Comparison of ENCODE assay signal across 1 cellular context in genomic region chr17:47229535-47230443, GRCh38.
A peak's percentile ranks its signal among the peaks of the same experiment; 100 is the strongest.
TF ChIP-seq lines count a peak whose summit lies in the region.

No MANE protein-coding gene starts in this region.

TF ChIP-seq in K562, 482 proteins besides CTCF, POLR2A, EP300 and RAD21 (continued from another document and continues in another):
- TF ChIP-seq, protein P1, sequence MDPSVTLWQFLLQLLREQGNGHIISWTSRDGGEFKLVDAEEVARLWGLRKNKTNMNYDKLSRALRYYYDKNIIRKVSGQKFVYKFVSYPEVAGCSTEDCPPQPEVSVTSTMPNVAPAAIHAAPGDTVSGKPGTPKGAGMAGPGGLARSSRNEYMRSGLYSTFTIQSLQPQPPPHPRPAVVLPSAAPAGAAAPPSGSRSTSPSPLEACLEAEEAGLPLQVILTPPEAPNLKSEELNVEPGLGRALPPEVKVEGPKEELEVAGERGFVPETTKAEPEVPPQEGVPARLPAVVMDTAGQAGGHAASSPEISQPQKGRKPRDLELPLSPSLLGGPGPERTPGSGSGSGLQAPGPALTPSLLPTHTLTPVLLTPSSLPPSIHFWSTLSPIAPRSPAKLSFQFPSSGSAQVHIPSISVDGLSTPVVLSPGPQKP (CRISPR knock-in tag; IDR thresholded peaks at IDR 0.05) = no peak
- TF ChIP-seq HOXB6 (CRISPR knock-in tag; IDR thresholded peaks at IDR 0.05; ENCODE audit: borderline replicate concordance) = no peak
- TF ChIP-seq ZNF592 (IDR thresholded peaks at IDR 0.05) = peak; percentile 84
- peak; percentile 92 for TF ChIP-seq CC2D1A (IDR thresholded peaks at IDR 0.05)
- no peak for TF ChIP-seq IRF2 (CRISPR knock-in tag; IDR thresholded peaks at IDR 0.05)
- TF ChIP-seq, protein P2, sequence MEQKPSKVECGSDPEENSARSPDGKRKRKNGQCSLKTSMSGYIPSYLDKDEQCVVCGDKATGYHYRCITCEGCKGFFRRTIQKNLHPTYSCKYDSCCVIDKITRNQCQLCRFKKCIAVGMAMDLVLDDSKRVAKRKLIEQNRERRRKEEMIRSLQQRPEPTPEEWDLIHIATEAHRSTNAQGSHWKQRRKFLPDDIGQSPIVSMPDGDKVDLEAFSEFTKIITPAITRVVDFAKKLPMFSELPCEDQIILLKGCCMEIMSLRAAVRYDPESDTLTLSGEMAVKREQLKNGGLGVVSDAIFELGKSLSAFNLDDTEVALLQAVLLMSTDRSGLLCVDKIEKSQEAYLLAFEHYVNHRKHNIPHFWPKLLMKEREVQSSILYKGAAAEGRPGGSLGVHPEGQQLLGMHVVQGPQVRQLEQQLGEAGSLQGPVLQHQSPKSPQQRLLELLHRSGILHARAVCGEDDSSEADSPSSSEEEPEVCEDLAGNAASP (IDR thresholded peaks at IDR 0.05) = no peak
- TF ChIP-seq ZFP36 (IDR thresholded peaks at IDR 0.05; ENCODE audit: low read depth, low read length, partially characterized antibody) = peak; percentile 7
- TF ChIP-seq SPI1 (IDR thresholded peaks at IDR 0.05; ENCODE audit: borderline replicate concordance, low read depth, low read length) = no peak
- TF ChIP-seq SMARCE1 (IDR thresholded peaks at IDR 0.05) = no peak
- no peak for TF ChIP-seq ZNF764 (CRISPR knock-in tag; IDR thresholded peaks at IDR 0.05; ENCODE audit: low read depth)
- no peak for TF ChIP-seq CREB1 (IDR thresholded peaks at IDR 0.05)
- peak; percentile 24; the same call in 1 of the 2 replicates for TF ChIP-seq CREB1 (CRISPR knock-in tag; IDR thresholded peaks at IDR 0.05)
- no peak for TF ChIP-seq MBD2 (IDR thresholded peaks at IDR 0.05; ENCODE audit: borderline replicate concordance, low read depth)
- TF ChIP-seq, protein P3, sequence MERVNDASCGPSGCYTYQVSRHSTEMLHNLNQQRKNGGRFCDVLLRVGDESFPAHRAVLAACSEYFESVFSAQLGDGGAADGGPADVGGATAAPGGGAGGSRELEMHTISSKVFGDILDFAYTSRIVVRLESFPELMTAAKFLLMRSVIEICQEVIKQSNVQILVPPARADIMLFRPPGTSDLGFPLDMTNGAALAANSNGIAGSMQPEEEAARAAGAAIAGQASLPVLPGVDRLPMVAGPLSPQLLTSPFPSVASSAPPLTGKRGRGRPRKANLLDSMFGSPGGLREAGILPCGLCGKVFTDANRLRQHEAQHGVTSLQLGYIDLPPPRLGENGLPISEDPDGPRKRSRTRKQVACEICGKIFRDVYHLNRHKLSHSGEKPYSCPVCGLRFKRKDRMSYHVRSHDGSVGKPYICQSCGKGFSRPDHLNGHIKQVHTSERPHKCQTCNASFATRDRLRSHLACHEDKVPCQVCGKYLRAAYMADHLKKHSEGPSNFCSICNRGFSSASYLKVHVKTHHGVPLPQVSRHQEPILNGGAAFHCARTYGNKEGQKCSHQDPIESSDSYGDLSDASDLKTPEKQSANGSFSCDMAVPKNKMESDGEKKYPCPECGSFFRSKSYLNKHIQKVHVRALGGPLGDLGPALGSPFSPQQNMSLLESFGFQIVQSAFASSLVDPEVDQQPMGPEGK (CRISPR knock-in tag; IDR thresholded peaks at IDR 0.05; ENCODE audit: borderline replicate concordance) = no peak
- TF ChIP-seq CEBPG (CRISPR knock-in tag; IDR thresholded peaks at IDR 0.05) = peak; percentile 90
- peak; percentile 88 to 91 for TF ChIP-seq CEBPG (tag; conservative IDR thresholded peaks at IDR 0.05 in 1 of 2, IDR thresholded peaks at IDR 0.05 in 1 of 2)
- TF ChIP-seq, protein P4, sequence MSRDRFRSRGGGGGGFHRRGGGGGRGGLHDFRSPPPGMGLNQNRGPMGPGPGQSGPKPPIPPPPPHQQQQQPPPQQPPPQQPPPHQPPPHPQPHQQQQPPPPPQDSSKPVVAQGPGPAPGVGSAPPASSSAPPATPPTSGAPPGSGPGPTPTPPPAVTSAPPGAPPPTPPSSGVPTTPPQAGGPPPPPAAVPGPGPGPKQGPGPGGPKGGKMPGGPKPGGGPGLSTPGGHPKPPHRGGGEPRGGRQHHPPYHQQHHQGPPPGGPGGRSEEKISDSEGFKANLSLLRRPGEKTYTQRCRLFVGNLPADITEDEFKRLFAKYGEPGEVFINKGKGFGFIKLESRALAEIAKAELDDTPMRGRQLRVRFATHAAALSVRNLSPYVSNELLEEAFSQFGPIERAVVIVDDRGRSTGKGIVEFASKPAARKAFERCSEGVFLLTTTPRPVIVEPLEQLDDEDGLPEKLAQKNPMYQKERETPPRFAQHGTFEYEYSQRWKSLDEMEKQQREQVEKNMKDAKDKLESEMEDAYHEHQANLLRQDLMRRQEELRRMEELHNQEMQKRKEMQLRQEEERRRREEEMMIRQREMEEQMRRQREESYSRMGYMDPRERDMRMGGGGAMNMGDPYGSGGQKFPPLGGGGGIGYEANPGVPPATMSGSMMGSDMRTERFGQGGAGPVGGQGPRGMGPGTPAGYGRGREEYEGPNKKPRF (IDR thresholded peaks at IDR 0.05; ENCODE audit: low read depth, low read length) = no peak
- TF ChIP-seq DNMT1 (IDR thresholded peaks at IDR 0.05) = 0 out of 2 replicates have a peak, but pooled peaks have one; percentile 59
- TF ChIP-seq NCOA6 (IDR thresholded peaks at IDR 0.05) = no peak
- 0 out of 2 replicates have a peak, but pooled peaks have one; percentile 27 for TF ChIP-seq CBFB (CRISPR knock-in tag; IDR thresholded peaks at IDR 0.05)
- TF ChIP-seq NONO (IDR thresholded peaks at IDR 0.05; ENCODE audit: low read depth in 2 of 2, low read length in 1 of 2) = no peak
- TF ChIP-seq RB1 (IDR thresholded peaks at IDR 0.05; ENCODE audit: low read depth) = peak; percentile 69
- TF ChIP-seq HIVEP1 (CRISPR knock-in tag; IDR thresholded peaks at IDR 0.05) = no peak
- no peak for TF ChIP-seq LCOR (CRISPR knock-in tag; IDR thresholded peaks at IDR 0.05)
- TF ChIP-seq, protein P5, sequence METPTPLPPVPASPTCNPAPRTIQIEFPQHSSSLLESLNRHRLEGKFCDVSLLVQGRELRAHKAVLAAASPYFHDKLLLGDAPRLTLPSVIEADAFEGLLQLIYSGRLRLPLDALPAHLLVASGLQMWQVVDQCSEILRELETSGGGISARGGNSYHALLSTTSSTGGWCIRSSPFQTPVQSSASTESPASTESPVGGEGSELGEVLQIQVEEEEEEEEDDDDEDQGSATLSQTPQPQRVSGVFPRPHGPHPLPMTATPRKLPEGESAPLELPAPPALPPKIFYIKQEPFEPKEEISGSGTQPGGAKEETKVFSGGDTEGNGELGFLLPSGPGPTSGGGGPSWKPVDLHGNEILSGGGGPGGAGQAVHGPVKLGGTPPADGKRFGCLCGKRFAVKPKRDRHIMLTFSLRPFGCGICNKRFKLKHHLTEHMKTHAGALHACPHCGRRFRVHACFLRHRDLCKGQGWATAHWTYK (CRISPR knock-in tag; IDR thresholded peaks at IDR 0.05) = no peak
- TF ChIP-seq E4F1 (CRISPR knock-in tag; IDR thresholded peaks at IDR 0.05; ENCODE audit: borderline replicate concordance) = no peak
- TF ChIP-seq, protein P6, sequence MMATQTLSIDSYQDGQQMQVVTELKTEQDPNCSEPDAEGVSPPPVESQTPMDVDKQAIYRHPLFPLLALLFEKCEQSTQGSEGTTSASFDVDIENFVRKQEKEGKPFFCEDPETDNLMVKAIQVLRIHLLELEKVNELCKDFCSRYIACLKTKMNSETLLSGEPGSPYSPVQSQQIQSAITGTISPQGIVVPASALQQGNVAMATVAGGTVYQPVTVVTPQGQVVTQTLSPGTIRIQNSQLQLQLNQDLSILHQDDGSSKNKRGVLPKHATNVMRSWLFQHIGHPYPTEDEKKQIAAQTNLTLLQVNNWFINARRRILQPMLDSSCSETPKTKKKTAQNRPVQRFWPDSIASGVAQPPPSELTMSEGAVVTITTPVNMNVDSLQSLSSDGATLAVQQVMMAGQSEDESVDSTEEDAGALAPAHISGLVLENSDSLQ (IDR thresholded peaks at IDR 0.05) = no peak; the same call in 1 of the 2 replicates
- no peak for TF ChIP-seq ZNF174 (CRISPR knock-in tag; IDR thresholded peaks at IDR 0.05)
- TF ChIP-seq HNRNPK (IDR thresholded peaks at IDR 0.05; ENCODE audit: low read depth, low read length, poor library complexity, severe bottlenecking) = no peak
- TF ChIP-seq MNT (conservative IDR thresholded peaks at IDR 0.05) = peak; percentile 46 to 53; a peak in 1 of 4 replicates
- TF ChIP-seq ARHGAP35 (IDR thresholded peaks at IDR 0.05; ENCODE audit: partially characterized antibody) = no peak
- TF ChIP-seq, protein P7, sequence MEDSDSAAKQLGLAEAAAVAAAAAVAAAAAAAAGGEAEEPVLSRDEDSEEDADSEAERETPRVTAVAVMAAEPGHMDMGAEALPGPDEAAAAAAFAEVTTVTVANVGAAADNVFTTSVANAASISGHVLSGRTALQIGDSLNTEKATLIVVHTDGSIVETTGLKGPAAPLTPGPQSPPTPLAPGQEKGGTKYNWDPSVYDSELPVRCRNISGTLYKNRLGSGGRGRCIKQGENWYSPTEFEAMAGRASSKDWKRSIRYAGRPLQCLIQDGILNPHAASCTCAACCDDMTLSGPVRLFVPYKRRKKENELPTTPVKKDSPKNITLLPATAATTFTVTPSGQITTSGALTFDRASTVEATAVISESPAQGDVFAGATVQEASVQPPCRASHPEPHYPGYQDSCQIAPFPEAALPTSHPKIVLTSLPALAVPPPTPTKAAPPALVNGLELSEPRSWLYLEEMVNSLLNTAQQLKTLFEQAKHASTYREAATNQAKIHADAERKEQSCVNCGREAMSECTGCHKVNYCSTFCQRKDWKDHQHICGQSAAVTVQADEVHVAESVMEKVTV (CRISPR knock-in tag; IDR thresholded peaks at IDR 0.05) = peak; percentile 98
- TF ChIP-seq PHF8 (IDR thresholded peaks at IDR 0.05; ENCODE audit: borderline replicate concordance, low read length) = no peak
- TF ChIP-seq, protein P8, sequence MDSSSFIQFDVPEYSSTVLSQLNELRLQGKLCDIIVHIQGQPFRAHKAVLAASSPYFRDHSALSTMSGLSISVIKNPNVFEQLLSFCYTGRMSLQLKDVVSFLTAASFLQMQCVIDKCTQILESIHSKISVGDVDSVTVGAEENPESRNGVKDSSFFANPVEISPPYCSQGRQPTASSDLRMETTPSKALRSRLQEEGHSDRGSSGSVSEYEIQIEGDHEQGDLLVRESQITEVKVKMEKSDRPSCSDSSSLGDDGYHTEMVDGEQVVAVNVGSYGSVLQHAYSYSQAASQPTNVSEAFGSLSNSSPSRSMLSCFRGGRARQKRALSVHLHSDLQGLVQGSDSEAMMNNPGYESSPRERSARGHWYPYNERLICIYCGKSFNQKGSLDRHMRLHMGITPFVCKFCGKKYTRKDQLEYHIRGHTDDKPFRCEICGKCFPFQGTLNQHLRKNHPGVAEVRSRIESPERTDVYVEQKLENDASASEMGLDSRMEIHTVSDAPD (CRISPR knock-in tag; IDR thresholded peaks at IDR 0.05) = no peak
- TF ChIP-seq NR2C1 (IDR thresholded peaks at IDR 0.05) = no peak
- TF ChIP-seq NR2C1 (tag; IDR thresholded peaks at IDR 0.05) = no peak
- TF ChIP-seq BRF1 (IDR thresholded peaks at IDR 0.05; ENCODE audit: borderline replicate concordance, extremely low read depth, insufficient read length) = no peak
- TF ChIP-seq ZNF707 (CRISPR knock-in tag; conservative IDR thresholded peaks at IDR 0.05) = no peak
- peak; percentile 67 for TF ChIP-seq FOXM1 (IDR thresholded peaks at IDR 0.05; ENCODE audit: low read depth)
- TF ChIP-seq FOXM1 (CRISPR knock-in tag; IDR thresholded peaks at IDR 0.05; ENCODE audit: low read depth) = no peak
- TF ChIP-seq XRCC5 (IDR thresholded peaks at IDR 0.05; ENCODE audit: low read depth, low read length) = peak; percentile 87
- no peak for TF ChIP-seq MIER1 (IDR thresholded peaks at IDR 0.05; ENCODE audit: low read depth)
